ENCODE assay signal across 1 cellular context in genomic region chr1:234509457-234510328, GRCh38.
TF ChIP-seq lines count a peak whose summit lies in the region.

No MANE protein-coding gene starts in this region.

TF ChIP-seq in HEK293, 187 proteins besides CTCF, POLR2A, EP300 and RAD21 (continued from another document and continues in another):
- TF ChIP-seq PATZ1 (tag by site-specific recombination; IDR thresholded peaks at IDR 0.05): peak; percentile 83
- peak; percentile 50; the same call in 1 of the 2 replicates for TF ChIP-seq ZNF561 (tag by site-specific recombination; IDR thresholded peaks at IDR 0.05; ENCODE audit: borderline replicate concordance)
- TF ChIP-seq REST (tag by site-specific recombination; IDR thresholded peaks at IDR 0.05): no peak
- no peak for TF ChIP-seq ZBTB1 (tag by site-specific recombination; IDR thresholded peaks at IDR 0.05)
- TF ChIP-seq ZNF600 (tag by site-specific recombination; IDR thresholded peaks at IDR 0.05): peak; percentile 36; the same call in 1 of the 2 replicates
- TF ChIP-seq ZNF26 (tag by site-specific recombination; IDR thresholded peaks at IDR 0.05): no peak
- peak; percentile 62 for TF ChIP-seq GLIS2 (tag by site-specific recombination; IDR thresholded peaks at IDR 0.05)
- TF ChIP-seq PBX3 (CRISPR knock-in tag; IDR thresholded peaks at IDR 0.05): no peak
- TF ChIP-seq ZNF2 (tag by site-specific recombination; IDR thresholded peaks at IDR 0.05): peak; percentile 58
- no peak for TF ChIP-seq ZNF776 (tag by site-specific recombination; IDR thresholded peaks at IDR 0.05; ENCODE audit: borderline replicate concordance)
- no peak for TF ChIP-seq KLF1 (tag by site-specific recombination; IDR thresholded peaks at IDR 0.05)
- TF ChIP-seq ZEB2 (tag by site-specific recombination; IDR thresholded peaks at IDR 0.05): no peak
- TF ChIP-seq ZNF610 (tag by site-specific recombination; IDR thresholded peaks at IDR 0.05; ENCODE audit: borderline replicate concordance): no peak
- no peak for TF ChIP-seq ZNF76 (tag by site-specific recombination; IDR thresholded peaks at IDR 0.05; ENCODE audit: borderline replicate concordance, low read depth)
- no peak for TF ChIP-seq ZNF155 (tag by site-specific recombination; IDR thresholded peaks at IDR 0.05)
- TF ChIP-seq MZF1 (tag by site-specific recombination; IDR thresholded peaks at IDR 0.05; ENCODE audit: borderline replicate concordance): peak; percentile 72
- TF ChIP-seq ZNF830 (tag by site-specific recombination; IDR thresholded peaks at IDR 0.05; ENCODE audit: low read depth): no peak
- no peak for TF ChIP-seq ZNF677 (tag by site-specific recombination; IDR thresholded peaks at IDR 0.05)
- no peak for TF ChIP-seq KLF7 (tag by site-specific recombination; IDR thresholded peaks at IDR 0.05; ENCODE audit: borderline replicate concordance)
- no peak for TF ChIP-seq ZNF292 (tag by site-specific recombination; IDR thresholded peaks at IDR 0.05; ENCODE audit: borderline replicate concordance, low read depth)
- 0 out of 2 replicates have a peak, but pooled peaks have one; percentile 21 for TF ChIP-seq KLF8 (tag by site-specific recombination; IDR thresholded peaks at IDR 0.05)
- no peak for TF ChIP-seq ZNF585B (tag by site-specific recombination; IDR thresholded peaks at IDR 0.05)
- TF ChIP-seq ZNF37A (tag by site-specific recombination; IDR thresholded peaks at IDR 0.05): no peak
- no peak for TF ChIP-seq ATF2 (tag by site-specific recombination; IDR thresholded peaks at IDR 0.05; ENCODE audit: low read depth)
- TF ChIP-seq ZNF202 (tag by site-specific recombination; IDR thresholded peaks at IDR 0.05; ENCODE audit: borderline replicate concordance): no peak
- TF ChIP-seq ZSCAN4 (tag by site-specific recombination; IDR thresholded peaks at IDR 0.05): no peak
- TF ChIP-seq MYNN (tag by site-specific recombination; IDR thresholded peaks at IDR 0.05; ENCODE audit: borderline replicate concordance): no peak
- no peak for TF ChIP-seq TSHZ1 (tag by site-specific recombination; IDR thresholded peaks at IDR 0.05; ENCODE audit: borderline replicate concordance)
- no peak for TF ChIP-seq SALL2 (tag by site-specific recombination; IDR thresholded peaks at IDR 0.05; ENCODE audit: borderline replicate concordance)
- TF ChIP-seq ZNF785 (tag by site-specific recombination; IDR thresholded peaks at IDR 0.05): no peak; the same call in 1 of the 2 replicates
- TF ChIP-seq ZNF223 (tag by site-specific recombination; IDR thresholded peaks at IDR 0.05): no peak
- TF ChIP-seq ZNF704 (tag by site-specific recombination; IDR thresholded peaks at IDR 0.05): no peak
- peak; percentile 96 for TF ChIP-seq PRDM6 (tag by site-specific recombination; IDR thresholded peaks at IDR 0.05)
- no peak for TF ChIP-seq ZNF707 (tag by site-specific recombination; IDR thresholded peaks at IDR 0.05)
- TF ChIP-seq ZNF670 (tag by site-specific recombination; IDR thresholded peaks at IDR 0.05; ENCODE audit: low read depth): no peak
- no peak for TF ChIP-seq ZNF654 (tag by site-specific recombination; IDR thresholded peaks at IDR 0.05; ENCODE audit: low read depth)
- no peak for TF ChIP-seq ZNF157 (tag by site-specific recombination; IDR thresholded peaks at IDR 0.05)
- no peak for TF ChIP-seq ZNF626 (tag by site-specific recombination; IDR thresholded peaks at IDR 0.05)
- no peak for TF ChIP-seq ZNF488 (tag by site-specific recombination; IDR thresholded peaks at IDR 0.05)
- TF ChIP-seq ZNF548 (tag by site-specific recombination; IDR thresholded peaks at IDR 0.05): no peak
- no peak for TF ChIP-seq GLI2 (tag by site-specific recombination; IDR thresholded peaks at IDR 0.05; ENCODE audit: borderline replicate concordance, low read depth)
- no peak for TF ChIP-seq ZNF214 (tag by site-specific recombination; IDR thresholded peaks at IDR 0.05; ENCODE audit: borderline replicate concordance)
